Comparison of ENCODE assay signal across 1 cellular context in genomic region chr19:12034610-12035009, GRCh38.
TF ChIP-seq lines count a peak whose summit lies in the region.

No MANE protein-coding gene starts in this region.

TF ChIP-seq in GM23338, 12 proteins besides CTCF, POLR2A, EP300 and RAD21 (continued from another document):
- TF ChIP-seq ZNF462 (CRISPR knock-in tag; IDR thresholded peaks at IDR 0.05) (no peak), STAT1 (IDR thresholded peaks at IDR 0.05; ENCODE audit: unreplicated experiment) (no peak)
